8 cellular contexts compared by ENCODE assay signal in genomic region chr15:70507772-70508351, GRCh38.
A peak's percentile ranks its signal among the peaks of the same experiment; 100 is the strongest.
DNase-seq lines count a peak whose midpoint lies in the region; ATAC-seq, FAIRE-seq and TF ChIP-seq lines count a peak whose summit lies in the region.

No MANE protein-coding gene starts in this region.

- H3K4me1 Mint-ChIP-seq in MCF 10A (ENCODE audit: insufficient read depth, unreplicated experiment), result peaks cover 46% of the 10 kb centered on the region

- H3K27me3 Mint-ChIP-seq in MCF 10A (ENCODE audit: insufficient read depth, unreplicated experiment), result no peaks in the 10 kb centered on the region

- no peak for FAIRE-seq in endothelial cell of umbilical vein (lab: Jason Lieb, UNC)

- H3K4me3 ChIP-seq in breast epithelium (no peak overlapping the region), PC-3 (ENCODE audit: low read length) (no peak overlapping the region), endothelial cell of umbilical vein (replicated peaks in 1 of 3; ENCODE audit: insufficient read depth in 1 of 3, low read depth in 1 of 3, low read length in 3 of 3) (no peak overlapping the region), upper lobe of left lung (no peak overlapping the region), dorsolateral prefrontal cortex (no peak overlapping the region)

- H3K9me2 ChIP-seq in PC-3 (replicated peaks; ENCODE audit: low read length), result no peaks in the 10 kb centered on the region

- CTCF ChIA-PET in MCF 10A (lab: Yijun Ruan, JAX), result interaction anchor here (0.7 to 1.1 kb wide), 2 partner anchors 41 to 1090 kb away, joined by 3 to 4 read pairs; no protein-coding TSS in a partner anchor
- CTCF ChIA-PET in PC-3 (lab: Charles Lee), result interaction anchor here (0.6 kb wide), 2 partner anchors 13 to 285 kb away, joined by 5 to 12 read pairs; no protein-coding TSS in a partner anchor
- CTCF ChIA-PET in endothelial cell of umbilical vein (lab: Charles Lee), result interaction anchor here (0.6 to 1.7 kb wide), 3 partner anchors 33 to 55 kb away, joined by 4 to 6 read pairs (median 5); no protein-coding TSS in a partner anchor

- H3K4me2 ChIP-seq in PC-3 (ENCODE audit: low read length) (peak overlapping the region; percentile 81), endothelial cell of umbilical vein (ENCODE audit: insufficient read depth, low read length) (no peak overlapping the region)

- no TSS peak for BruUV-seq in MCF 10A (replicated peaks; lab: Mats Ljungman, UMichigan)
- BruUV-seq in PC-3 (replicated peaks; lab: Mats Ljungman, UMichigan), result no TSS peak
- BruUV-seq in endothelial cell of umbilical vein (replicated peaks; lab: Mats Ljungman, UMichigan), result no TSS peak

- peak overlapping the region; percentile 89 for H3K9ac ChIP-seq in PC-3 (ENCODE audit: low read length)
- no peak overlapping the region for H3K9ac ChIP-seq in endothelial cell of umbilical vein (replicated peaks; ENCODE audit: extremely low read depth, insufficient read depth, low read length)

- H3K9me3 Mint-ChIP-seq in MCF 10A (ENCODE audit: unreplicated experiment), result no peaks in the 10 kb centered on the region

- H3K4me3 Mint-ChIP-seq in MCF 10A (ENCODE audit: unreplicated experiment), result no peak overlapping the region

- H3K4me1 ChIP-seq in breast epithelium (peaks cover 6 to 15% of the 10 kb centered on the region in 2 donors), PC-3 (ENCODE audit: insufficient read depth, low read length) (peaks cover 57% of the 10 kb centered on the region), endothelial cell of umbilical vein (ENCODE audit: control insufficient read depth, extremely low read depth, insufficient read depth, low read length) (peaks cover 28% of the 10 kb centered on the region), upper lobe of left lung (peaks cover 32 to 54% (median 43%) of the 10 kb centered on the region in 4 donors)

- H3K9me3 ChIP-seq in breast epithelium, result peaks cover 17 to 19% of the 10 kb centered on the region in 2 donors
- no peaks in the 10 kb centered on the region for H3K9me3 ChIP-seq in PC-3 (ENCODE audit: low read length)
- no peaks in the 10 kb centered on the region for H3K9me3 ChIP-seq in endothelial cell of umbilical vein (replicated peaks; ENCODE audit: control insufficient read depth, insufficient read depth, low read length)
- peaks cover 5 to 21% (median 17%) of the 10 kb centered on the region in 4 donors for H3K9me3 ChIP-seq in upper lobe of left lung

- 68 to 74% methylated on average over 1 of the region's 1 CpG for WGBS in upper lobe of left lung, 2 donors

- no peaks in the 10 kb centered on the region for H3K36me3 Mint-ChIP-seq in MCF 10A (ENCODE audit: insufficient read depth, unreplicated experiment)

- TF ChIP-seq CTCF in MCF 10A (IDR thresholded peaks at IDR 0.05; ENCODE audit: unreplicated experiment), result no peak
- TF ChIP-seq CTCF in breast epithelium (IDR thresholded peaks at IDR 0.05), result no peak
- no peak for TF ChIP-seq CTCF in PC-3 (conservative IDR thresholded peaks at IDR 0.05; ENCODE audit: low read depth, low read length)
- no peak for TF ChIP-seq CTCF in endothelial cell of umbilical vein (IDR thresholded peaks at IDR 0.05; ENCODE audit: extremely low read depth in 1 of 2, insufficient read depth in 1 of 2, low read depth in 1 of 2, low read length in 2 of 2)
- TF ChIP-seq CTCF in upper lobe of left lung (IDR thresholded peaks at IDR 0.05), result no peak
- no peak for TF ChIP-seq CTCF in dorsolateral prefrontal cortex (IDR thresholded peaks at IDR 0.05 in 54 of 56, conservative IDR thresholded peaks at IDR 0.05 in 2 of 56; ENCODE audit: low read depth in 1 of 56, partially characterized antibody in 56 of 56)

- H4K20me1 ChIP-seq in PC-3 (ENCODE audit: low read length) (no peaks in the 10 kb centered on the region), endothelial cell of umbilical vein (replicated peaks; ENCODE audit: control insufficient read depth, extremely low read depth, insufficient read depth, low read length) (no peaks in the 10 kb centered on the region)

- no peak for TF ChIP-seq POLR2A in breast epithelium (IDR thresholded peaks at IDR 0.05)
- no peak for TF ChIP-seq POLR2A in endothelial cell of umbilical vein (IDR thresholded peaks at IDR 0.05; ENCODE audit: low read depth, low read length)
- peak in 1 of 4 donors; percentile 50 for TF ChIP-seq POLR2A in upper lobe of left lung (IDR thresholded peaks at IDR 0.05)

- no peak overlapping the region for H3K27ac Mint-ChIP-seq in MCF 10A (ENCODE audit: low read depth, unreplicated experiment)

- peaks cover 6% of the 10 kb centered on the region for H3F3A ChIP-seq in PC-3 (ENCODE audit: low read length, unreplicated experiment)

- H2AFZ ChIP-seq in PC-3 (ENCODE audit: low read length) (no peak overlapping the region), endothelial cell of umbilical vein (ENCODE audit: low read depth, low read length) (no peak overlapping the region)

- H3K27ac ChIP-seq in breast epithelium (no peak overlapping the region), PC-3 (ENCODE audit: low read length) (peak overlapping the region; percentile 99), endothelial cell of umbilical vein (ENCODE audit: insufficient read depth, low read depth, low read length) (no peak overlapping the region), upper lobe of left lung (peak overlapping the region; percentile 36 to 80 (median 74)), dorsolateral prefrontal cortex (no peak overlapping the region)

- peak in 1 of 4 donors; percentile 52 for TF ChIP-seq EP300 in upper lobe of left lung (IDR thresholded peaks at IDR 0.05)

- no peaks in the 10 kb centered on the region for H3K9me1 ChIP-seq in endothelial cell of umbilical vein (replicated peaks; ENCODE audit: control insufficient read depth, extremely low read depth, insufficient read depth, low read length)

- dilution Hi-C loops in endothelial cell of umbilical vein (cut with MboI; ENCODE audit: extremely low pct_ligation_motif_present, low sequenced_read_pairs), result no loop called here

- intact Hi-C loops in MCF 10A (cut with micrococcal nuclease), result loop anchor here (1.0 to 5.0 kb wide), 2 partner anchors 33 to 411 kb away; partner anchors contain the start of gene TLE3
- intact Hi-C loops in breast epithelium (cut with DNase I; ENCODE audit: low total_unique reads), result no loop called here
- intact Hi-C loops in PC-3 (cut with micrococcal nuclease), result loop anchor here (1.0 to 5.0 kb wide), 4 partner anchors 16 to 916 kb away; partner anchors contain the start of gene TLE3
- intact Hi-C loops in endothelial cell of umbilical vein (cut with micrococcal nuclease), result loop anchor here (1.0 kb wide), 1 partner anchor 33 kb away; no protein-coding TSS in a partner anchor
- intact Hi-C loops in dorsolateral prefrontal cortex (cut with DNase I), result no loop called here

- DNase-seq in MCF 10A (ENCODE audit: unreplicated experiment) (peak; percentile 77), breast epithelium (ENCODE audit: low spot score in 2 of 2) (no peak), PC-3 (peak; percentile 97), endothelial cell of umbilical vein (ENCODE audit: low read depth, low spot score) (peak; percentile 49), upper lobe of left lung (peak in 1 of 2 donors; percentile 77), dorsolateral prefrontal cortex (no peak)

- no peaks in the 10 kb centered on the region for H3K36me3 ChIP-seq in breast epithelium
- no peaks in the 10 kb centered on the region; the same call in 1 of the 2 replicates for H3K36me3 ChIP-seq in PC-3 (ENCODE audit: low read depth, low read length)
- H3K36me3 ChIP-seq in endothelial cell of umbilical vein (ENCODE audit: control insufficient read depth in 2 of 2, extremely low read depth in 1 of 2, insufficient read depth in 2 of 2, low read length in 2 of 2), result no peaks in the 10 kb centered on the region
- H3K36me3 ChIP-seq in upper lobe of left lung, result no peaks in the 10 kb centered on the region

- H3K27me3 ChIP-seq in breast epithelium, result no peaks in the 10 kb centered on the region
- H3K27me3 ChIP-seq in PC-3 (ENCODE audit: low read length), result no peaks in the 10 kb centered on the region
- H3K27me3 ChIP-seq in endothelial cell of umbilical vein (ENCODE audit: control insufficient read depth in 2 of 2, insufficient read depth in 2 of 2, low read length in 2 of 2), result no peaks in the 10 kb centered on the region
- no peaks in the 10 kb centered on the region for H3K27me3 ChIP-seq in upper lobe of left lung
- no peaks in the 10 kb centered on the region for H3K27me3 ChIP-seq in dorsolateral prefrontal cortex

- H3K79me2 ChIP-seq in PC-3 (ENCODE audit: low read length) (no peaks in the 10 kb centered on the region), endothelial cell of umbilical vein (ENCODE audit: control insufficient read depth, insufficient read depth, low read length) (no peaks in the 10 kb centered on the region)

- POLR2A ChIA-PET in MCF 10A (lab: Yijun Ruan, JAX) (interaction anchor here (0.5 to 1.4 kb wide), 6 partner anchors 9 to 412 kb away, joined by 3 to 6 read pairs (median 3); partner anchors contain the start of gene TLE3), PC-3 (lab: Charles Lee; ENCODE audit: unreplicated experiment) (interaction anchor here (0.6 to 1.2 kb wide), 2 partner anchors 15 to 414 kb away, joined by 3 to 7 read pairs; no protein-coding TSS in a partner anchor), endothelial cell of umbilical vein (lab: Charles Lee) (interaction anchor here (0.6 to 0.7 kb wide), 2 partner anchors 14 to 304 kb away, joined by 4 to 6 read pairs; no protein-coding TSS in a partner anchor)

- ATAC-seq in PC-3, result peak; percentile 66
- ATAC-seq in upper lobe of left lung (ENCODE audit: low FRiP score in 2 of 2), result peak; percentile 49 to 83
- ATAC-seq in HG02973 (IDR thresholded peaks at IDR 0.05; ENCODE audit: unreplicated experiment), result no peak
- no peak for ATAC-seq in HG03280 (IDR thresholded peaks at IDR 0.05; ENCODE audit: unreplicated experiment)

TF ChIP-seq in endothelial cell of umbilical vein, 7 proteins besides CTCF, POLR2A, EP300 and RAD21:
- TF ChIP-seq POLR2AphosphoS5 (IDR thresholded peaks at IDR 0.05; ENCODE audit: insufficient read depth, low read depth, low read length), result no peak

Comparison
In these comparisons a context has a peak if more than half of its experiments do, and no peak if none do; other contexts are left out.
1. DNase-seq: peak in MCF 10A (single experiment), PC-3 (single experiment) and endothelial cell of umbilical vein (single experiment); none in breast epithelium (0 of 2) and dorsolateral prefrontal cortex (0 of 10).
2. intact Hi-C loops: an anchor here in MCF 10A (1.0 to 5.0 kb wide), PC-3 (1.0 to 5.0 kb wide) and endothelial cell of umbilical vein (1.0 kb wide); none called in breast epithelium and dorsolateral prefrontal cortex.
3. H3K27ac ChIP-seq: peak in PC-3 (single experiment) and upper lobe of left lung (4 of 4); none in breast epithelium (0 of 2), endothelial cell of umbilical vein (single experiment) and dorsolateral prefrontal cortex (0 of 59).
4. ATAC-seq: peak in PC-3 (single experiment) and upper lobe of left lung (2 of 2); none in HG02973 (single experiment) and HG03280 (single experiment).